17 cellular contexts compared by ENCODE assay signal in genomic region chr22:27495325-27495724, GRCh38.
DNase-seq lines count a peak whose midpoint lies in the region; ATAC-seq and TF ChIP-seq lines count a peak whose summit lies in the region.
"Had no signal": no experiment of that assay in that cellular context is flagged by ENCODE, and none has a peak within 500 bp of the region (broad histone marks: within the 10 kb centered on the region; RNA-seq: fewer than 3 reads in every experiment).

No MANE protein-coding gene starts in this region.

- H3K27me3 ChIP-seq in IMR-90 (ENCODE audit: control insufficient read depth, insufficient read depth, low read length) = peaks cover 11% of the 10 kb centered on the region
- no peaks in the 10 kb centered on the region for H3K27me3 ChIP-seq in endodermal cell (ENCODE audit: control insufficient read depth, insufficient read depth, low read length, poor library complexity, severe bottlenecking)
- H3K27me3 ChIP-seq in neural progenitor cell = no peaks in the 10 kb centered on the region
- H3K27me3 ChIP-seq in adrenal gland = no peaks in the 10 kb centered on the region
- H3K27me3 ChIP-seq: BE2C had no signal

- no peak overlapping the region for H3K4me3 ChIP-seq in IMR-90 (ENCODE audit: insufficient read depth, low read depth, low read length)
- H3K4me3 ChIP-seq in endodermal cell (ENCODE audit: low read length) = no peak overlapping the region
- H3K4me3 ChIP-seq in neural progenitor cell = no peak overlapping the region
- no peak overlapping the region for H3K4me3 ChIP-seq in adrenal gland
- H3K4me3 ChIP-seq: K562 had no signal

- ATAC-seq in IMR-90 (ENCODE audit: low read depth) (no peak), GM18511 (IDR thresholded peaks at IDR 0.05; ENCODE audit: unreplicated experiment) (no peak)
- ATAC-seq: K562 had no signal

- no peak overlapping the region for H3K9ac ChIP-seq in IMR-90 (ENCODE audit: low read depth, low read length)
- no peak overlapping the region for H3K9ac ChIP-seq in endodermal cell (ENCODE audit: extremely low read depth, low read length, poor library complexity, severe bottlenecking)
- H3K9ac ChIP-seq in neural progenitor cell = no peak overlapping the region

- POLR2A ChIA-PET in IMR-90 (lab: Charles Lee; ENCODE audit: unreplicated experiment) = no interaction called here

- H4K5ac ChIP-seq in IMR-90 (ENCODE audit: low read depth, low read length) = no peak overlapping the region

- no peak overlapping the region for H2BK20ac ChIP-seq in IMR-90 (ENCODE audit: low read depth, low read length)

- no peak overlapping the region for H3K23ac ChIP-seq in IMR-90 (ENCODE audit: low read depth, low read length)

- H3K36me3 ChIP-seq in IMR-90 (ENCODE audit: control insufficient read depth, insufficient read depth, low read length) (no peaks in the 10 kb centered on the region), endodermal cell (ENCODE audit: control insufficient read depth, insufficient read depth, low read length) (no peaks in the 10 kb centered on the region), neural progenitor cell (no peaks in the 10 kb centered on the region), adrenal gland (replicated peaks in 1 of 2) (no peaks in the 10 kb centered on the region)
- H3K36me3 ChIP-seq: BE2C had no signal

- CTCF ChIA-PET in IMR-90 (lab: Yijun Ruan, JAX) = no interaction called here

- H3K4me1 Mint-ChIP-seq in endodermal cell (no peaks in the 10 kb centered on the region), neural progenitor cell (peaks cover 65% of the 10 kb centered on the region), HFFc6 (ENCODE audit: low read depth) (no peaks in the 10 kb centered on the region)
- H3K4me1 Mint-ChIP-seq: CD14-positive monocyte had no signal

- no TSS peak for BruUV-seq in IMR-90 (replicated peaks; lab: Mats Ljungman, UMichigan)

- peak overlapping the region; percentile 44 for H2AFZ ChIP-seq in IMR-90 (replicated peaks; ENCODE audit: low read length, poor library complexity)
- H2AFZ ChIP-seq in neural progenitor cell (replicated peaks) = no peak overlapping the region

- TF ChIP-seq RAD21 in IMR-90 (IDR thresholded peaks at IDR 0.05; ENCODE audit: low read length) = no peak

- H4K20me1 ChIP-seq in IMR-90 (ENCODE audit: insufficient read depth, low read length) = no peaks in the 10 kb centered on the region
- H4K20me1 ChIP-seq in neural progenitor cell (ENCODE audit: low read depth) = no peaks in the 10 kb centered on the region

- WGBS in IMR-90 (ENCODE audit: extremely low coverage in 2 of 2, insufficient read length in 1 of 2), 2 experiments = 40% methylated on average over 1 of the region's 8 CpGs; no CpG with 5 or more reads in 1 of the 2 experiments
- WGBS in endodermal cell (ENCODE audit: insufficient coverage in 1 of 2, insufficient read length in 1 of 2), 2 experiments = 57 to 78% methylated on average over 7 to 8 of the region's 8 CpGs
- WGBS in adrenal gland, 4 donors = 69 to 82% (median 73%) methylated on average over 8 of the region's 8 CpGs

- H3K79me2 ChIP-seq in neural progenitor cell (ENCODE audit: low read depth) = no peaks in the 10 kb centered on the region

- no peak overlapping the region for H3K4ac ChIP-seq in IMR-90 (ENCODE audit: low read depth, low read length)

- no peak for DNase-seq in IMR-90
- DNase-seq in endodermal cell = no peak
- DNase-seq in neural progenitor cell (ENCODE audit: low spot score) = no peak
- no peak for DNase-seq in HFFc6
- no peak for DNase-seq in GDM1 (lab: John Stamatoyannopoulos, UW)
- no peak for DNase-seq in adrenal gland
- DNase-seq: ACHN; BE2C; CD4-positive, alpha-beta memory T cell; DMS153; DMS79; GF-D8; HCEC 1CT had no signal

- H3K27ac Mint-ChIP-seq in endodermal cell = no peak overlapping the region
- H3K27ac Mint-ChIP-seq in neural progenitor cell = peak overlapping the region; percentile 98
- H3K27ac Mint-ChIP-seq in HFFc6 = no peak overlapping the region
- H3K27ac Mint-ChIP-seq: CD14-positive monocyte; CD4-positive, alpha-beta memory T cell had no signal

- H4K91ac ChIP-seq in IMR-90 (ENCODE audit: insufficient read depth, low read depth, low read length) = no peak overlapping the region

- H3K9me3 Mint-ChIP-seq in endodermal cell = peaks cover 18% of the 10 kb centered on the region
- H3K9me3 Mint-ChIP-seq in neural progenitor cell = peaks cover 18% of the 10 kb centered on the region
- peaks cover 4% of the 10 kb centered on the region; the same call in 1 of the 2 replicates for H3K9me3 Mint-ChIP-seq in HFFc6

- no peak overlapping the region for H4K8ac ChIP-seq in IMR-90 (ENCODE audit: low read depth in 2 of 2, low read length in 2 of 2)

- no peak overlapping the region for H2AK9ac ChIP-seq in IMR-90 (replicated peaks; ENCODE audit: low read depth, low read length, poor library complexity)

- intact Hi-C loops in IMR-90 (cut with micrococcal nuclease) = no loop called here
- intact Hi-C loops in adrenal gland (cut with DNase I) = no loop called here

- in situ Hi-C loops in IMR-90 (cut with MboI; ENCODE audit: low sequenced_read_pairs) = no loop called here

- dilution Hi-C loops in IMR-90 (cut with HindIII; ENCODE audit: low sequenced_read_pairs, unreplicated experiment) = no loop called here

- H3K9me3 ChIP-seq in IMR-90 (ENCODE audit: control insufficient read depth, insufficient read depth, low read length) (peaks cover 10% of the 10 kb centered on the region), endodermal cell (ENCODE audit: control insufficient read depth, low read length) (no peaks in the 10 kb centered on the region), neural progenitor cell (ENCODE audit: low read depth) (no peaks in the 10 kb centered on the region), adrenal gland (replicated peaks in 1 of 3) (no peaks in the 10 kb centered on the region)
- H3K9me3 ChIP-seq: BE2C had no signal

- H2AK5ac ChIP-seq in IMR-90 (ENCODE audit: low read depth, low read length) = no peak overlapping the region

- H3K36me3 Mint-ChIP-seq in endodermal cell (ENCODE audit: low read depth) (no peaks in the 10 kb centered on the region), neural progenitor cell (peaks cover 6% of the 10 kb centered on the region), HFFc6 (ENCODE audit: low read depth) (peaks cover 15% of the 10 kb centered on the region)
- H3K36me3 Mint-ChIP-seq: CD14-positive monocyte; CD4-positive, alpha-beta memory T cell had no signal

- H3K14ac ChIP-seq in IMR-90 (replicated peaks; ENCODE audit: low read depth, low read length) = no peak overlapping the region

- H3K4me1 ChIP-seq in IMR-90 (ENCODE audit: control insufficient read depth, insufficient read depth, low read length) (no peaks in the 10 kb centered on the region), endodermal cell (ENCODE audit: control insufficient read depth, insufficient read depth, low read length) (no peaks in the 10 kb centered on the region), neural progenitor cell (peaks cover 27% of the 10 kb centered on the region), adrenal gland (replicated peaks in 1 of 2) (no peaks in the 10 kb centered on the region)
- H3K4me1 ChIP-seq: BE2C had no signal

- no peak overlapping the region for H2BK15ac ChIP-seq in IMR-90 (ENCODE audit: low read depth, low read length)

- H3K4me2 ChIP-seq in IMR-90 (ENCODE audit: low read depth, low read length) = no peak overlapping the region
- peak overlapping the region; percentile 55 for H3K4me2 ChIP-seq in neural progenitor cell

- no peak overlapping the region for H3K18ac ChIP-seq in IMR-90 (ENCODE audit: low read depth, low read length)

- H3K9me1 ChIP-seq in IMR-90 (ENCODE audit: insufficient read depth, low read length) = no peaks in the 10 kb centered on the region

- peaks cover 60% of the 10 kb centered on the region for H3F3A ChIP-seq in neural progenitor cell (ENCODE audit: low read depth)

- H3K56ac ChIP-seq in IMR-90 (ENCODE audit: extremely low read depth, insufficient read depth, low read length) = no peak overlapping the region

- H3K27me3 Mint-ChIP-seq in endodermal cell (ENCODE audit: insufficient read depth) = peaks cover 11% of the 10 kb centered on the region
- peaks cover 30% of the 10 kb centered on the region for H3K27me3 Mint-ChIP-seq in neural progenitor cell (ENCODE audit: insufficient read depth, low read depth)
- no peaks in the 10 kb centered on the region for H3K27me3 Mint-ChIP-seq in HFFc6 (ENCODE audit: insufficient read depth)

- H2BK5ac ChIP-seq in IMR-90 (ENCODE audit: low read depth, low read length, poor library complexity, severe bottlenecking) = no peak overlapping the region

- H3K4me3 Mint-ChIP-seq in endodermal cell (no peak overlapping the region), neural progenitor cell (peak overlapping the region; percentile 28), HFFc6 (no peak overlapping the region)
- H3K4me3 Mint-ChIP-seq: CD14-positive monocyte; CD4-positive, alpha-beta memory T cell had no signal

- H3K79me1 ChIP-seq in IMR-90 (ENCODE audit: low read depth in 1 of 2, low read length in 2 of 2) = no peaks in the 10 kb centered on the region

- TF ChIP-seq POLR2A in IMR-90 (IDR thresholded peaks at IDR 0.05; ENCODE audit: low read depth, low read length) (no peak), adrenal gland (IDR thresholded peaks at IDR 0.05) (no peak)

- H2BK120ac ChIP-seq in IMR-90 (ENCODE audit: low read depth, low read length) = no peak overlapping the region

- H3K27ac ChIP-seq in IMR-90 (ENCODE audit: insufficient read depth, low read length) (no peak overlapping the region), endodermal cell (ENCODE audit: low read depth, low read length) (peak overlapping the region; percentile 93), neural progenitor cell (peak overlapping the region; percentile 90), adrenal gland (no peak overlapping the region)
- H3K27ac ChIP-seq: HL-60 had no signal

- no peak for TF ChIP-seq CTCF in IMR-90 (conservative IDR thresholded peaks at IDR 0.05; ENCODE audit: low read depth, low read length)
- TF ChIP-seq CTCF in endodermal cell (conservative IDR thresholded peaks at IDR 0.05) = no peak
- no peak for TF ChIP-seq CTCF in neural progenitor cell (IDR thresholded peaks at IDR 0.05)
- TF ChIP-seq CTCF in HFFc6 (IDR thresholded peaks at IDR 0.05) = no peak
- TF ChIP-seq CTCF in adrenal gland (IDR thresholded peaks at IDR 0.05) = no peak

TF ChIP-seq in IMR-90, 13 proteins besides CTCF, POLR2A, EP300 and RAD21 (continues in another document):
- TF ChIP-seq ELK1 (IDR thresholded peaks at IDR 0.05; ENCODE audit: borderline replicate concordance, low read depth, low read length) = no peak
- TF ChIP-seq CEBPB (IDR thresholded peaks at IDR 0.05; ENCODE audit: low read depth, low read length) = no peak
- no peak for TF ChIP-seq SMC3 (IDR thresholded peaks at IDR 0.05; ENCODE audit: low read depth, low read length)
- no peak for TF ChIP-seq MAFK (IDR thresholded peaks at IDR 0.05; ENCODE audit: low read depth, low read length)

Comparison
In these comparisons a context has a peak if more than half of its experiments do, and no peak if none do; other contexts are left out.
1. H3K27ac ChIP-seq: peak in endodermal cell (single experiment) and neural progenitor cell (single experiment); none in IMR-90 (single experiment) and adrenal gland (0 of 5).